ENCODE assay signal across 10 cellular contexts in genomic region chr22:46830001-46830715, GRCh38.
DNase-seq lines count a peak whose midpoint lies in the region; ATAC-seq and TF ChIP-seq lines count a peak whose summit lies in the region.
"Had no signal": no experiment of that assay in that cellular context is flagged by ENCODE, and none has a peak within 500 bp of the region (broad histone marks: within the 10 kb centered on the region; RNA-seq: fewer than 3 reads in every experiment).

No MANE protein-coding gene starts in this region.

- ATAC-seq in HG03565 (IDR thresholded peaks at IDR 0.05; ENCODE audit: unreplicated experiment) (no peak), HG02763 (IDR thresholded peaks at IDR 0.05; ENCODE audit: unreplicated experiment) (no peak)

- H3K4me3 ChIP-seq in fibroblast of the aortic adventitia (ENCODE audit: low read depth, low read length) (peak overlapping the region; percentile 46), prostate gland (no peak overlapping the region)
- no peak overlapping the region for H3K4me3 ChIP-seq in effector memory CD4-positive, alpha-beta T cell (ENCODE audit: insufficient read depth, low read depth, low read length, poor library complexity, severe bottlenecking)

- CTCF ChIA-PET in Calu3 (lab: Charles Lee), result interaction anchor here (1.2 to 1.4 kb wide), 5 partner anchors 10 to 56 kb away, joined by 3 read pairs; no protein-coding TSS in a partner anchor

- WGBS in prostate gland, result 56% methylated on average over 15 of the region's 15 CpGs

- no peaks in the 10 kb centered on the region for H3K27me3 Mint-ChIP-seq in Calu3 (ENCODE audit: unreplicated experiment)

- H3K4me1 Mint-ChIP-seq in Calu3 (ENCODE audit: low read depth, unreplicated experiment), result peaks cover 43% of the 10 kb centered on the region

- no peaks in the 10 kb centered on the region for H3K36me3 ChIP-seq in prostate gland
- H3K36me3 ChIP-seq in effector memory CD4-positive, alpha-beta T cell (ENCODE audit: control insufficient read depth, insufficient read depth, low read length), result peaks cover 25% of the 10 kb centered on the region

- H3K27ac Mint-ChIP-seq in Calu3 (ENCODE audit: unreplicated experiment), result peak overlapping the region; percentile 95

- no peaks in the 10 kb centered on the region for H3K27me3 ChIP-seq in prostate gland (replicated peaks; ENCODE audit: insufficient read depth)
- H3K27me3 ChIP-seq in effector memory CD4-positive, alpha-beta T cell (replicated peaks; ENCODE audit: control insufficient read depth, insufficient read depth, low read length, poor library complexity, severe bottlenecking), result no peaks in the 10 kb centered on the region

- peaks cover 4% of the 10 kb centered on the region for H3K36me3 Mint-ChIP-seq in Calu3 (ENCODE audit: insufficient read depth, unreplicated experiment)

- no peaks in the 10 kb centered on the region for H3K4me1 ChIP-seq in prostate gland (replicated peaks)
- H3K4me1 ChIP-seq in effector memory CD4-positive, alpha-beta T cell (ENCODE audit: control insufficient read depth, insufficient read depth, low read length, poor library complexity, severe bottlenecking), result no peaks in the 10 kb centered on the region

- intact Hi-C loops in Calu3 (cut with micrococcal nuclease; ENCODE audit: unreplicated experiment), result loop anchor here (10.0 kb wide), 1 partner anchor 155 kb away; no protein-coding TSS in a partner anchor
- intact Hi-C loops in prostate gland (cut with DNase I), result no loop called here

- no TSS peak for BruUV-seq in Calu3 (replicated peaks; lab: Mats Ljungman, UMichigan)

- no peaks in the 10 kb centered on the region for H3K9me3 ChIP-seq in prostate gland
- peaks cover 8% of the 10 kb centered on the region for H3K9me3 ChIP-seq in effector memory CD4-positive, alpha-beta T cell (ENCODE audit: control insufficient read depth, low read length)

- TF ChIP-seq CTCF in Calu3 (IDR thresholded peaks at IDR 0.05; ENCODE audit: unreplicated experiment), result no peak
- TF ChIP-seq CTCF in fibroblast of the aortic adventitia (IDR thresholded peaks at IDR 0.05; ENCODE audit: insufficient read depth, low read length), result no peak
- no peak for TF ChIP-seq CTCF in prostate gland (IDR thresholded peaks at IDR 0.05)

- DNase-seq in Calu3 (peak; percentile 69), RPMI7951 (ENCODE audit: low read depth) (peak; percentile 73), fibroblast of the aortic adventitia (ENCODE audit: low read depth) (peak; percentile 80), prostate gland (ENCODE audit: low spot score) (peak; percentile 32)
- DNase-seq in effector memory CD4-positive, alpha-beta T cell, result no peak
- no peak for DNase-seq in activated T-cell treated with anti-CD3 and anti-CD28 coated beads, Interleukin-2, amount 50 U/mL, for 1 hour
- DNase-seq: activated CD4-positive, alpha-beta T cell treated with anti-CD3 and anti-CD28 coated beads, Interleukin-2, amount 50 U/mL, for 4 hours; NCI-H187 had no signal

- TF ChIP-seq POLR2A in prostate gland (IDR thresholded peaks at IDR 0.05), result no peak

- H3K9me3 Mint-ChIP-seq in Calu3 (ENCODE audit: low read depth, unreplicated experiment), result peaks cover 3% of the 10 kb centered on the region

- H3K27ac ChIP-seq in prostate gland, result peak overlapping the region in 1 of 2 donors; percentile 8
- no peak overlapping the region for H3K27ac ChIP-seq in effector memory CD4-positive, alpha-beta T cell (ENCODE audit: insufficient read depth, low read length, poor library complexity, severe bottlenecking)

- peak overlapping the region; percentile 64 for H3K4me3 Mint-ChIP-seq in Calu3 (ENCODE audit: low read depth, unreplicated experiment)

Comparison
In these comparisons a context has a peak if more than half of its experiments do, and no peak if none do; other contexts are left out.
1. DNase-seq: peak in Calu3 (single experiment), RPMI7951 (single experiment), fibroblast of the aortic adventitia (single experiment) and prostate gland (single experiment); none in effector memory CD4-positive, alpha-beta T cell (0 of 3) and activated T-cell treated with anti-CD3 and anti-CD28 coated beads, Interleukin-2, amount 50 U/mL, for 1 hour (single experiment).